8 cellular contexts compared by ENCODE assay signal in genomic region chr18:9915291-9916066, GRCh38. TPM values are rescaled to one million over a fixed set of nuclear protein-coding genes. Genes with fewer than 3 reads are reported as not detected.
DNase-seq lines count a peak whose midpoint lies in the region; TF ChIP-seq lines count a peak whose summit lies in the region.

No MANE protein-coding gene starts in this region.

- H3K36me3 ChIP-seq in adrenal gland (replicated peaks in 1 of 2) (no peaks in the 10 kb centered on the region), testis (ENCODE audit: low read depth, missing control alignments) (no peaks in the 10 kb centered on the region)

- POLR2A ChIA-PET in activated CD4-positive, alpha-beta T cell treated with anti-CD3 and anti-CD28 coated beads, Interleukin-2, amount 10 ng/mL, durations not matched to agents 7 days and 5 days (lab: Charles Lee), result interaction anchor here (1.0 kb wide), 1 partner anchor 615 kb away, joined by 3 read pairs; no protein-coding TSS in a partner anchor

- H3K27me3 ChIP-seq in adrenal gland, result no peaks in the 10 kb centered on the region
- H3K27me3 ChIP-seq in layer of hippocampus (ENCODE audit: control insufficient read depth, insufficient read depth, low read length), result no peaks in the 10 kb centered on the region
- no peaks in the 10 kb centered on the region for H3K27me3 ChIP-seq in testis

- H3K4me3 ChIP-seq in adrenal gland (peak overlapping the region; percentile 36 to 99 (median 98)), testis (peak overlapping the region; percentile 96)

- no peaks in the 10 kb centered on the region for H3K36me3 Mint-ChIP-seq in activated CD4-positive, alpha-beta T cell treated with anti-CD3 and anti-CD28 coated beads, Interleukin-2, amount 10 ng/mL, durations not matched to agents 7 days and 5 days (ENCODE audit: low read depth)

- TF ChIP-seq POLR2A in adrenal gland (IDR thresholded peaks at IDR 0.05), result no peak
- no peak for TF ChIP-seq POLR2A in testis (IDR thresholded peaks at IDR 0.05)

- H3K27ac Mint-ChIP-seq in activated CD4-positive, alpha-beta T cell treated with anti-CD3 and anti-CD28 coated beads, Interleukin-2, amount 10 ng/mL, durations not matched to agents 7 days and 5 days, result peak overlapping the region; percentile 95

- H3K4me1 ChIP-seq in adrenal gland (replicated peaks in 1 of 2) (peaks cover 32 to 46% of the 10 kb centered on the region in 2 donors), testis (peaks cover 38% of the 10 kb centered on the region)

- peaks cover 3% of the 10 kb centered on the region for H3K27me3 Mint-ChIP-seq in activated CD4-positive, alpha-beta T cell treated with anti-CD3 and anti-CD28 coated beads, Interleukin-2, amount 10 ng/mL, durations not matched to agents 7 days and 5 days

- no peak for DNase-seq in activated CD4-positive, alpha-beta T cell treated with anti-CD3 and anti-CD28 coated beads, Interleukin-2, amount 10 ng/mL, durations not matched to agents 7 days and 5 days
- DNase-seq in activated CD4-positive, alpha-beta T cell treated with anti-CD3 and anti-CD28 coated beads, Interleukin-2, amount 50 U/mL, for 48 hours, result no peak
- no peak for DNase-seq in adrenal gland
- no peak for DNase-seq in testis
- no peak for DNase-seq in glomerular visceral epithelial cell (ENCODE audit: extremely low spot score)
- no peak for DNase-seq in NAMALWA (ENCODE audit: low spot score)
- no peak for DNase-seq in HPDE6-E6E7 (ENCODE audit: extremely low spot score)

- H3K4me3 Mint-ChIP-seq in activated CD4-positive, alpha-beta T cell treated with anti-CD3 and anti-CD28 coated beads, Interleukin-2, amount 10 ng/mL, durations not matched to agents 7 days and 5 days, result peak overlapping the region; percentile 86

- H3K27ac ChIP-seq in adrenal gland (peak overlapping the region; percentile 96 to 100 (median 100)), layer of hippocampus (ENCODE audit: low read depth, low read length) (peak overlapping the region; percentile 87), testis (peak overlapping the region; percentile 95 to 100)

- H3K4me1 Mint-ChIP-seq in activated CD4-positive, alpha-beta T cell treated with anti-CD3 and anti-CD28 coated beads, Interleukin-2, amount 10 ng/mL, durations not matched to agents 7 days and 5 days, result peaks cover 29% of the 10 kb centered on the region

- 6 to 12% (median 7%) methylated on average over 5 of the region's 5 CpGs for WGBS in adrenal gland, 4 donors
- WGBS in testis, 2 donors, result 8 to 10% methylated on average over 5 of the region's 5 CpGs

- CTCF ChIA-PET in activated CD4-positive, alpha-beta T cell treated with anti-CD3 and anti-CD28 coated beads, Interleukin-2, amount 10 ng/mL, durations not matched to agents 7 days and 5 days (lab: Charles Lee), result interaction anchor here (0.6 to 1.2 kb wide), 2 partner anchors 17 to 67 kb away, joined by 6 read pairs; no protein-coding TSS in a partner anchor

- H3K9me3 Mint-ChIP-seq in activated CD4-positive, alpha-beta T cell treated with anti-CD3 and anti-CD28 coated beads, Interleukin-2, amount 10 ng/mL, durations not matched to agents 7 days and 5 days, result no peaks in the 10 kb centered on the region

- no peak for TF ChIP-seq CTCF in adrenal gland (IDR thresholded peaks at IDR 0.05)
- no peak for TF ChIP-seq CTCF in testis (IDR thresholded peaks at IDR 0.05)

- H3K9me3 ChIP-seq in adrenal gland (replicated peaks in 1 of 3), result no peaks in the 10 kb centered on the region
- no peaks in the 10 kb centered on the region for H3K9me3 ChIP-seq in testis

- intact Hi-C loops in adrenal gland (cut with DNase I), result no loop called here
- intact Hi-C loops in testis (cut with DNase I; ENCODE audit: low total_unique reads), result no loop called here

RNA-seq across cellular contexts. Expression of gene VAPA, which starts 1.7 kb away (rescaled TPM):
- 100 to 1,000 TPM; 124 to 168 TPM for total RNA-seq in activated CD4-positive, alpha-beta T cell treated with anti-CD3 and anti-CD28 coated beads, Interleukin-2, amount 10 ng/mL, durations not matched to agents 7 days and 5 days
- total RNA-seq in adrenal gland, result 100 to 1,000 TPM; 324 to 894 (median 436) TPM
- 100 to 1,000 TPM in 2 of 3 donors, 10 to 100 TPM in 1; 71.3 to 900 (median 120) TPM for polyA plus RNA-seq in adrenal gland
- 100 to 1,000 TPM; 177 to 224 TPM for total RNA-seq in testis
- 180 TPM for polyA plus RNA-seq in testis (ENCODE audit: insufficient read depth, low read depth, low replicate concordance)

RNA-seq across cellular contexts. Expression of gene TXNDC2, which starts 29.7 kb away (rescaled TPM):
- total RNA-seq in activated CD4-positive, alpha-beta T cell treated with anti-CD3 and anti-CD28 coated beads, Interleukin-2, amount 10 ng/mL, durations not matched to agents 7 days and 5 days, result not detected
- total RNA-seq in adrenal gland (under 1 TPM in 5 of 8 donors, not detected in 3; 0.08 to 0.43 (median 0.25) TPM), testis (10 to 100 TPM; 15.3 to 30.5 TPM)
- polyA plus RNA-seq in adrenal gland (under 1 TPM in 1 of 3 donors, not detected in 2; 0.22 TPM), testis (ENCODE audit: insufficient read depth, low read depth, low replicate concordance) (212 TPM)

Comparison
In these comparisons a context has a peak if more than half of its experiments do, and no peak if none do; other contexts are left out.
1. RNA of gene TXNDC2, which starts 29.7 kb away (total RNA-seq): 15.3 to 30.5 TPM in testis; 0.08 to 0.43 TPM in adrenal gland and not detected in activated CD4-positive, alpha-beta T cell treated with anti-CD3 and anti-CD28 coated beads, Interleukin-2, amount 10 ng/mL, durations not matched to agents 7 days and 5 days; every median in the first group is over 10 times any median in the second.
2. Peak in every context shown above with its lines, with median percentiles within 50 percentile points of each other: H3K27ac ChIP-seq.